Comparison of ENCODE assay signal across 12 cellular contexts in genomic region chr13:46469064-46469463, GRCh38.
DNase-seq lines count a peak whose midpoint lies in the region; ATAC-seq and TF ChIP-seq lines count a peak whose summit lies in the region.
"Had no signal": no experiment of that assay in that cellular context is flagged by ENCODE, and none has a peak within 500 bp of the region (broad histone marks: within the 10 kb centered on the region; RNA-seq: fewer than 3 reads in every experiment).

No MANE protein-coding gene starts in this region.

- no peaks in the 10 kb centered on the region for H3K9me3 ChIP-seq in SK-N-MC (ENCODE audit: low read depth, low read length)
- no peaks in the 10 kb centered on the region for H3K9me3 ChIP-seq in stomach

- no peaks in the 10 kb centered on the region for H3K4me1 ChIP-seq in stomach

- no peak for TF ChIP-seq CTCF in fibroblast of villous mesenchyme (IDR thresholded peaks at IDR 0.05; ENCODE audit: insufficient read depth, low read depth, low read length)
- TF ChIP-seq CTCF in retinal pigment epithelial cell (conservative IDR thresholded peaks at IDR 0.05; ENCODE audit: low read depth, low read length) = no peak
- TF ChIP-seq CTCF in stomach (IDR thresholded peaks at IDR 0.05) = no peak

- H3K4me3 ChIP-seq in SK-N-MC (peak overlapping the region; percentile 37), fibroblast of villous mesenchyme (ENCODE audit: low read depth, low read length) (no peak overlapping the region), retinal pigment epithelial cell (ENCODE audit: low read length) (no peak overlapping the region), stomach (no peak overlapping the region)

- no peaks in the 10 kb centered on the region for H3K36me3 ChIP-seq in SK-N-MC (ENCODE audit: insufficient read depth, low read length)
- no peaks in the 10 kb centered on the region for H3K36me3 ChIP-seq in stomach

- no peaks in the 10 kb centered on the region for H3K27me3 ChIP-seq in stomach

- H3K27ac ChIP-seq in SK-N-MC = peak overlapping the region; percentile 88
- H3K27ac ChIP-seq in stomach = no peak overlapping the region
- H3K27ac ChIP-seq in caudate nucleus (ENCODE audit: low read depth, low read length) = no peak overlapping the region

- intact Hi-C loops in stomach (cut with DNase I; ENCODE audit: low total_unique reads) = no loop called here

- no peak overlapping the region for H3K9ac ChIP-seq in SK-N-MC (ENCODE audit: insufficient read length)

- no peak for TF ChIP-seq POLR2A in stomach (IDR thresholded peaks at IDR 0.05)

- TF ChIP-seq EP300 in stomach (IDR thresholded peaks at IDR 0.05) = no peak

- no peak for ATAC-seq in GM19452 (IDR thresholded peaks at IDR 0.05; ENCODE audit: unreplicated experiment)
- ATAC-seq: Right ventricle myocardium inferior had no signal

- WGBS in stomach, 5 donors = 41 to 63% (median 45%) methylated on average over 2 of the region's 2 CpGs

- DNase-seq in GM04503 (ENCODE audit: low read depth) (peak; percentile 70), SK-N-MC (ENCODE audit: low read depth, low spot score) (peak; percentile 76), fibroblast of villous mesenchyme (ENCODE audit: low read depth) (peak; percentile 86), retinal pigment epithelial cell (ENCODE audit: low read depth) (peak; percentile 31), stomach (no peak), caudate nucleus (lab: John Stamatoyannopoulos, UW) (no peak), amygdala (lab: John Stamatoyannopoulos, UW) (no peak)
- DNase-seq: CD4-positive, alpha-beta T cell; midbrain; NCI-H1417 treated with DMSO at 0.1 percent for 48 hours had no signal

Comparison
In these comparisons a context has a peak if more than half of its experiments do, and no peak if none do; other contexts are left out.
1. DNase-seq: peak in GM04503 (single experiment), SK-N-MC (single experiment), fibroblast of villous mesenchyme (single experiment) and retinal pigment epithelial cell (single experiment); none in stomach (single experiment), caudate nucleus (0 of 61) and amygdala (0 of 56).